Comparison of ENCODE assay signal across 8 cellular contexts in the genomic region with DNA sequence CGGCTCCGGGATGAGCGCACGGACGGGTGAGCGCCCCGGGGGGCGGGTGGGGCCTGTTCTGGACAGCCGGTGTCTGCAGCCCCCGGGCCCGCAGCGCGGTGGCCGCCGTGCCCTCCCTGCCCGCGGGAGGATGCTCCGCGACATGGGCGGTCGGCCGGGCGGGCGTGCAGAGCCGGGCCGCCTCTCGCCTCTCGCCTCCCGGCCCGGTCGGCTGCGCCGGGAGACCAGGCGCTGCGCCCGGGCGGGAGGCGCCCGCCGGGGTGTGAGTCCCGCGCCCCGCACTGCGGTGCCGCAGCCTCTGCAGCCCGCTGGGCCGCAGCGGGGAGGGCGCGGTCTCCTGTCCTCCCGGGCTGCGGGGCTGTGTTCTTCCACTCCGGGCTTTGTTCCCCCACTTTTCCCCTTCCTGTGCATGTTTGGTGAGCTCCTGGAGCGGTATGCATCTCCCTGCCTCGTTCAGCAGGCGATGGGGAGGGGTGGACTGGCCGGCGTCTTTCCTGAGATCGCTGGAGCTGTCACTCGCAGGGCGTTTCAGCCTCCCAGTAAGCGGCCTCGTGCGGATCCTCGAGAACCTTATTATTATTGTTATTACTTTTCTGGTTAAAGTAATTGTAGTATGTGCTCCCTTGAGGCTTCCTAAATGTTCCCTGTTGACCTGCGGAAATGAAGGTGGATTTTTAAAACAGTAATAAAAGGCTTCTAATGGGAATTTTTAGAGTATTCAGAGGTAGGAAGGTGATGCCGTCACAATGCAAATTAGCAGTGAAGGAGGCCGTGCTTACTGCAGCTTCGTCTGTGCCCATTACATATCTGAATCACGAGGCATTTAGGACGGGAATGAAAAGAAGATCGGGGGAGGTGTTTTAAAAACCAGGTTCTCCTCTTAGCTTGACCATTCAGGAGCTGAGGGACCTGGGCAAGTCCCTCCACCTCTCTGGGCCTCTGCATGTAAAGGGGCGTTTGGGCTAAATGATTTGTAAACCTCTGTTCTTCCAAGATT. TPM values are rescaled to one million over a fixed set of nuclear protein-coding genes. Genes with fewer than 3 reads are reported as not detected.
DNase-seq lines count a peak whose midpoint lies in the region; ATAC-seq and TF ChIP-seq lines count a peak whose summit lies in the region.

No MANE protein-coding gene starts in this region.

- peak overlapping the region; percentile 51 for H3K27ac Mint-ChIP-seq in activated naive CD8-positive, alpha-beta T cell treated with anti-CD3 and anti-CD28 coated beads, Interleukin-2, amount 10 ng/mL, durations not matched to agents 7 days and 5 days

- peaks cover 10% of the 10 kb centered on the region for H3K36me3 Mint-ChIP-seq in activated naive CD8-positive, alpha-beta T cell treated with anti-CD3 and anti-CD28 coated beads, Interleukin-2, amount 10 ng/mL, durations not matched to agents 7 days and 5 days

- TF ChIP-seq CTCF in HEK293 (tag by site-specific recombination; IDR thresholded peaks at IDR 0.05): no peak
- no peak for TF ChIP-seq CTCF in right atrium auricular region (IDR thresholded peaks at IDR 0.05)
- no peak for TF ChIP-seq CTCF in prostate gland (IDR thresholded peaks at IDR 0.05)

- H3K36me3 ChIP-seq in HEK293 (ENCODE audit: control insufficient read depth in 2 of 2, insufficient read depth in 1 of 2, low read length in 2 of 2): no peaks in the 10 kb centered on the region
- no peaks in the 10 kb centered on the region for H3K36me3 ChIP-seq in right atrium auricular region
- H3K36me3 ChIP-seq in prostate gland: no peaks in the 10 kb centered on the region

- intact Hi-C loops in prostate gland (cut with DNase I): no loop called here

- peak overlapping the region; percentile 91 for H3K4me3 Mint-ChIP-seq in activated naive CD8-positive, alpha-beta T cell treated with anti-CD3 and anti-CD28 coated beads, Interleukin-2, amount 10 ng/mL, durations not matched to agents 7 days and 5 days

- 0 out of 2 replicates have a peak, but pooled peaks cover 2% of the 10 kb centered on the region for H3K4me1 ChIP-seq in HEK293 (ENCODE audit: control insufficient read depth, insufficient read depth, low read length)
- peaks cover 0 to 12% of the 10 kb centered on the region in 2 donors for H3K4me1 ChIP-seq in right atrium auricular region
- no peaks in the 10 kb centered on the region for H3K4me1 ChIP-seq in prostate gland (replicated peaks)

- H3K27ac ChIP-seq in HEK293 (ENCODE audit: extremely low read depth, low read depth, low read length) (no peak overlapping the region; the same call in 1 of the 2 replicates), right atrium auricular region (peak overlapping the region; percentile 33 to 55), prostate gland (peak overlapping the region; percentile 45 to 50)

- peaks cover 8% of the 10 kb centered on the region for H3K27me3 Mint-ChIP-seq in activated naive CD8-positive, alpha-beta T cell treated with anti-CD3 and anti-CD28 coated beads, Interleukin-2, amount 10 ng/mL, durations not matched to agents 7 days and 5 days

- peak; percentile 15 for DNase-seq in SIG-M5 treated with dmso at 0.1 percent for 504 hours (lab: John Stamatoyannopoulos, UW; ENCODE audit: unreplicated experiment)
- DNase-seq in SIG-M5 (lab: John Stamatoyannopoulos, UW): no peak
- peak; percentile 52 for DNase-seq in NCI-H146 (lab: John Stamatoyannopoulos, UW)
- no peak for DNase-seq in activated naive CD8-positive, alpha-beta T cell treated with anti-CD3 and anti-CD28 coated beads, Interleukin-2, amount 10 ng/mL, durations not matched to agents 7 days and 5 days
- no peak for DNase-seq in right atrium auricular region (ENCODE audit: low spot score)
- DNase-seq in prostate gland (ENCODE audit: low spot score): no peak
- DNase-seq in GDM1 (lab: John Stamatoyannopoulos, UW): no peak

- peaks cover 38% of the 10 kb centered on the region for H3K4me1 Mint-ChIP-seq in activated naive CD8-positive, alpha-beta T cell treated with anti-CD3 and anti-CD28 coated beads, Interleukin-2, amount 10 ng/mL, durations not matched to agents 7 days and 5 days

- whole genome bisulfite sequencing in prostate gland: 3% methylated on average over 60 of the region's 73 CpGs

- TF ChIP-seq POLR2A in prostate gland (IDR thresholded peaks at IDR 0.05): no peak

- ATAC-seq in activated naive CD8-positive, alpha-beta T cell treated with anti-CD3 and anti-CD28 coated beads, Interleukin-2, amount 10 ng/mL, durations not matched to agents 7 days and 5 days (ENCODE audit: low read depth): peak; percentile 55

- peaks cover 4% of the 10 kb centered on the region for H3K9me3 Mint-ChIP-seq in activated naive CD8-positive, alpha-beta T cell treated with anti-CD3 and anti-CD28 coated beads, Interleukin-2, amount 10 ng/mL, durations not matched to agents 7 days and 5 days

- CTCF ChIA-PET in HEK293 (lab: Yijun Ruan, JAX): interaction anchor here (0.6 to 1.1 kb wide), 2 partner anchors 13 to 25 kb away, joined by 3 to 4 read pairs; no protein-coding TSS in a partner anchor

- peak overlapping the region; percentile 66 for H3K4me3 ChIP-seq in HEK293 (ENCODE audit: low read depth, low read length)
- H3K4me3 ChIP-seq in right atrium auricular region: peak overlapping the region; percentile 70 to 90
- peak overlapping the region; percentile 72 to 80 for H3K4me3 ChIP-seq in prostate gland

- H3K9me3 ChIP-seq in HEK293 (ENCODE audit: control insufficient read depth, insufficient read depth, low read depth, low read length) (no peaks in the 10 kb centered on the region), right atrium auricular region (no peaks in the 10 kb centered on the region), prostate gland (no peaks in the 10 kb centered on the region)

- no peaks in the 10 kb centered on the region for H3K27me3 ChIP-seq in right atrium auricular region
- no peaks in the 10 kb centered on the region for H3K27me3 ChIP-seq in prostate gland (replicated peaks; ENCODE audit: insufficient read depth)

- POLR2A ChIA-PET in HEK293 (lab: Yijun Ruan, JAX): interaction anchor here (0.6 kb wide), 2 partner anchors 13 to 219 kb away, joined by 3 read pairs; a partner anchor contains a TSS
- POLR2A ChIA-PET in activated naive CD8-positive, alpha-beta T cell treated with anti-CD3 and anti-CD28 coated beads, Interleukin-2, amount 10 ng/mL, durations not matched to agents 7 days and 5 days (lab: Charles Lee): interaction anchor here (3.0 kb wide), 1 partner anchor 14 kb away, joined by 21 read pairs; a partner anchor contains a TSS

TF ChIP-seq in HEK293, 187 proteins besides CTCF, POLR2A, EP300 and RAD21 (continues in another document):
- TF ChIP-seq ZNF624 (tag by site-specific recombination; IDR thresholded peaks at IDR 0.05) (no peak), GLIS2 (tag by site-specific recombination; IDR thresholded peaks at IDR 0.05) (peak; percentile 51; the same call in 1 of the 2 replicates), SP7 (tag by site-specific recombination; IDR thresholded peaks at IDR 0.05) (peak; percentile 43; the same call in 1 of the 2 replicates)
- TF ChIP-seq, protein P1, sequence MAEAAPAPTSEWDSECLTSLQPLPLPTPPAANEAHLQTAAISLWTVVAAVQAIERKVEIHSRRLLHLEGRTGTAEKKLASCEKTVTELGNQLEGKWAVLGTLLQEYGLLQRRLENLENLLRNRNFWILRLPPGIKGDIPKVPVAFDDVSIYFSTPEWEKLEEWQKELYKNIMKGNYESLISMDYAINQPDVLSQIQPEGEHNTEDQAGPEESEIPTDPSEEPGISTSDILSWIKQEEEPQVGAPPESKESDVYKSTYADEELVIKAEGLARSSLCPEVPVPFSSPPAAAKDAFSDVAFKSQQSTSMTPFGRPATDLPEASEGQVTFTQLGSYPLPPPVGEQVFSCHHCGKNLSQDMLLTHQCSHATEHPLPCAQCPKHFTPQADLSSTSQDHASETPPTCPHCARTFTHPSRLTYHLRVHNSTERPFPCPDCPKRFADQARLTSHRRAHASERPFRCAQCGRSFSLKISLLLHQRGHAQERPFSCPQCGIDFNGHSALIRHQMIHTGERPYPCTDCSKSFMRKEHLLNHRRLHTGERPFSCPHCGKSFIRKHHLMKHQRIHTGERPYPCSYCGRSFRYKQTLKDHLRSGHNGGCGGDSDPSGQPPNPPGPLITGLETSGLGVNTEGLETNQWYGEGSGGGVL (tag by site-specific recombination; IDR thresholded peaks at IDR 0.05): peak; percentile 71
- TF ChIP-seq, protein P2, sequence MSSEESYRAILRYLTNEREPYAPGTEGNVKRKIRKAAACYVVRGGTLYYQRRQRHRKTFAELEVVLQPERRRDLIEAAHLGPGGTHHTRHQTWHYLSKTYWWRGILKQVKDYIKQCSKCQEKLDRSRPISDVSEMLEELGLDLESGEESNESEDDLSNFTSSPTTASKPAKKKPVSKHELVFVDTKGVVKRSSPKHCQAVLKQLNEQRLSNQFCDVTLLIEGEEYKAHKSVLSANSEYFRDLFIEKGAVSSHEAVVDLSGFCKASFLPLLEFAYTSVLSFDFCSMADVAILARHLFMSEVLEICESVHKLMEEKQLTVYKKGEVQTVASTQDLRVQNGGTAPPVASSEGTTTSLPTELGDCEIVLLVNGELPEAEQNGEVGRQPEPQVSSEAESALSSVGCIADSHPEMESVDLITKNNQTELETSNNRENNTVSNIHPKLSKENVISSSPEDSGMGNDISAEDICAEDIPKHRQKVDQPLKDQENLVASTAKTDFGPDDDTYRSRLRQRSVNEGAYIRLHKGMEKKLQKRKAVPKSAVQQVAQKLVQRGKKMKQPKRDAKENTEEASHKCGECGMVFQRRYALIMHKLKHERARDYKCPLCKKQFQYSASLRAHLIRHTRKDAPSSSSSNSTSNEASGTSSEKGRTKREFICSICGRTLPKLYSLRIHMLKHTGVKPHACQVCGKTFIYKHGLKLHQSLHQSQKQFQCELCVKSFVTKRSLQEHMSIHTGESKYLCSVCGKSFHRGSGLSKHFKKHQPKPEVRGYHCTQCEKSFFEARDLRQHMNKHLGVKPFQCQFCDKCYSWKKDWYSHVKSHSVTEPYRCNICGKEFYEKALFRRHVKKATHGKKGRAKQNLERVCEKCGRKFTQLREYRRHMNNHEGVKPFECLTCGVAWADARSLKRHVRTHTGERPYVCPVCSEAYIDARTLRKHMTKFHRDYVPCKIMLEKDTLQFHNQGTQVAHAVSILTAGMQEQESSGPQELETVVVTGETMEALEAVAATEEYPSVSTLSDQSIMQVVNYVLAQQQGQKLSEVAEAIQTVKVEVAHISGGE (tag by site-specific recombination; conservative IDR thresholded peaks at IDR 0.05; ENCODE audit: low read depth): peak; percentile 49; the same call in 1 of the 2 replicates

RNA-seq across cellular contexts. Expression of a gene that starts 0.6 kb away (rescaled TPM):
- 10 to 100 TPM; 14.7 to 16.0 TPM for total RNA-seq in activated naive CD8-positive, alpha-beta T cell treated with anti-CD3 and anti-CD28 coated beads, Interleukin-2, amount 10 ng/mL, durations not matched to agents 7 days and 5 days
- 1 to 10 TPM; 5.4 to 7.0 TPM for total RNA-seq in right atrium auricular region
- total RNA-seq in prostate gland: 1 to 10 TPM; 2.4 to 8.9 TPM

RNA-seq across cellular contexts. Expression of a gene that starts 14.5 kb away (rescaled TPM):
- 10 to 100 TPM; 24.1 to 27.3 TPM for total RNA-seq in activated naive CD8-positive, alpha-beta T cell treated with anti-CD3 and anti-CD28 coated beads, Interleukin-2, amount 10 ng/mL, durations not matched to agents 7 days and 5 days
- total RNA-seq in right atrium auricular region (1 to 10 TPM; 7.6 to 8.5 TPM), prostate gland (10 to 100 TPM; 15.0 to 29.9 TPM)

Comparison
In these comparisons a context has a peak if more than half of its experiments do, and no peak if none do; other contexts are left out.
1. DNase-seq: peak in SIG-M5 treated with dmso at 0.1 percent for 504 hours (single experiment) and NCI-H146 (single experiment); none in SIG-M5 (single experiment), activated naive CD8-positive, alpha-beta T cell treated with anti-CD3 and anti-CD28 coated beads, Interleukin-2, amount 10 ng/mL, durations not matched to agents 7 days and 5 days (single experiment), right atrium auricular region (single experiment), prostate gland (single experiment) and GDM1 (single experiment).
2. Peak in every context shown above with its lines, with median percentiles within 50 percentile points of each other: H3K4me3 ChIP-seq.